ENCODE assay signal across 9 cellular contexts in genomic region chr6:139109558-139109957, GRCh38. TPM values are rescaled to one million over a fixed set of nuclear protein-coding genes. Genes with fewer than 3 reads are reported as not detected.
A peak's percentile ranks its signal among the peaks of the same experiment; 100 is the strongest.
DNase-seq lines count a peak whose midpoint lies in the region; ATAC-seq and TF ChIP-seq lines count a peak whose summit lies in the region.
"Had no signal": no experiment of that assay in that cellular context is flagged by ENCODE, and none has a peak within 500 bp of the region (broad histone marks: within the 10 kb centered on the region; RNA-seq: fewer than 3 reads in every experiment).

No MANE protein-coding gene starts in this region.

- H3K36me3 ChIP-seq in Karpas-422 (ENCODE audit: insufficient read depth, low read length) (no peaks in the 10 kb centered on the region), right lobe of liver (no peaks in the 10 kb centered on the region), spleen (no peaks in the 10 kb centered on the region)

- TF ChIP-seq CTCF in right lobe of liver (IDR thresholded peaks at IDR 0.05) (peak; percentile 31 to 37 (median 35)), spleen (IDR thresholded peaks at IDR 0.05 in 8 of 11, conservative IDR thresholded peaks at IDR 0.05 in 3 of 11) (peak in 2 of 11 experiments; percentile 7 to 16)

- no peak for TF ChIP-seq POLR2A in right lobe of liver (IDR thresholded peaks at IDR 0.05)
- no peak for TF ChIP-seq POLR2A in spleen (IDR thresholded peaks at IDR 0.05)

- no peak overlapping the region for H2AFZ ChIP-seq in Karpas-422 (ENCODE audit: low read length)

- WGBS in right lobe of liver (ENCODE audit: insufficient coverage, low coverage, low lambda C conversion rate, missing lambda C conversion rate) = 32% methylated on average over 4 of the region's 5 CpGs
- WGBS in spleen, 5 donors = 55 to 80% (median 60%) methylated on average over 5 of the region's 5 CpGs

- peaks cover 2% of the 10 kb centered on the region for H3K4me1 ChIP-seq in Karpas-422 (ENCODE audit: low read length)
- H3K4me1 ChIP-seq in right lobe of liver = no peaks in the 10 kb centered on the region
- peaks cover 0 to 9% (median 0%) of the 10 kb centered on the region in 6 donors for H3K4me1 ChIP-seq in spleen

- H3K27ac ChIP-seq in Karpas-422 (ENCODE audit: low read length) (no peak overlapping the region), right lobe of liver (no peak overlapping the region), spleen (no peak overlapping the region)

- no peaks in the 10 kb centered on the region for H3K36me3 Mint-ChIP-seq in activated CD4-positive, alpha-beta memory T cell treated with anti-CD3 and anti-CD28 coated beads, Interleukin-2, amount 10 ng/mL, durations not matched to agents 7 days and 5 days (ENCODE audit: low read depth)
- H3K36me3 Mint-ChIP-seq: memory B cell had no signal

- H3K9me3 Mint-ChIP-seq in activated CD4-positive, alpha-beta memory T cell treated with anti-CD3 and anti-CD28 coated beads, Interleukin-2, amount 10 ng/mL, durations not matched to agents 7 days and 5 days = no peaks in the 10 kb centered on the region
- H3K9me3 Mint-ChIP-seq: memory B cell had no signal

- H3K4me2 ChIP-seq in Karpas-422 (ENCODE audit: low read depth, low read length, poor library complexity, severe bottlenecking) = no peak overlapping the region

- H3K27me3 ChIP-seq in Karpas-422 (ENCODE audit: low read length) = no peaks in the 10 kb centered on the region
- H3K27me3 ChIP-seq in right lobe of liver = no peaks in the 10 kb centered on the region
- no peaks in the 10 kb centered on the region for H3K27me3 ChIP-seq in spleen (replicated peaks in 1 of 7)

- H3K9ac ChIP-seq in Karpas-422 (ENCODE audit: low read length) = no peak overlapping the region

- DNase-seq in ELF-1 (ENCODE audit: low read depth, low spot score) (peak; percentile 79), Karpas-422 (peak; percentile 80), right lobe of liver (no peak), spleen (no peak), COLO829 (ENCODE audit: low spot score) (no peak)
- DNase-seq in activated CD4-positive, alpha-beta memory T cell treated with anti-CD3 and anti-CD28 coated beads, Interleukin-2, amount 10 ng/mL, durations not matched to agents 7 days and 5 days = peak; percentile 38

- H3K4me3 ChIP-seq in Karpas-422 (ENCODE audit: low read length) (no peak overlapping the region), right lobe of liver (no peak overlapping the region), spleen (no peak overlapping the region)

- H3K27ac Mint-ChIP-seq in activated CD4-positive, alpha-beta memory T cell treated with anti-CD3 and anti-CD28 coated beads, Interleukin-2, amount 10 ng/mL, durations not matched to agents 7 days and 5 days = no peak overlapping the region
- H3K27ac Mint-ChIP-seq: memory B cell had no signal

- POLR2A ChIA-PET in activated CD4-positive, alpha-beta memory T cell treated with anti-CD3 and anti-CD28 coated beads, Interleukin-2, amount 10 ng/mL, durations not matched to agents 7 days and 5 days (lab: Charles Lee) = interaction anchor here (1.4 kb wide), 1 partner anchor 81 kb away, joined by 4 read pairs; the partner anchor contains the start of gene ABRACL

- H3K9me2 ChIP-seq in Karpas-422 (replicated peaks; ENCODE audit: insufficient read depth, low read length) = no peaks in the 10 kb centered on the region

- no peaks in the 10 kb centered on the region for H3K79me2 ChIP-seq in Karpas-422 (ENCODE audit: low read length)

- H4K20me1 ChIP-seq in Karpas-422 (ENCODE audit: insufficient read depth, low read depth, low read length) = no peaks in the 10 kb centered on the region

- H3K9me3 ChIP-seq in Karpas-422 (ENCODE audit: low read length) = no peaks in the 10 kb centered on the region
- H3K9me3 ChIP-seq in right lobe of liver = no peaks in the 10 kb centered on the region
- H3K9me3 ChIP-seq in spleen = no peaks in the 10 kb centered on the region

- intact Hi-C loops in right lobe of liver (cut with DNase I) (no loop called here), spleen (cut with DNase I; ENCODE audit: low total_unique reads) (no loop called here)

- peaks cover 28% of the 10 kb centered on the region for H3K4me1 Mint-ChIP-seq in activated CD4-positive, alpha-beta memory T cell treated with anti-CD3 and anti-CD28 coated beads, Interleukin-2, amount 10 ng/mL, durations not matched to agents 7 days and 5 days

- ATAC-seq in right lobe of liver (peak in 3 of 4 donors; percentile 42 to 49 (median 47)), HG02938 (IDR thresholded peaks at IDR 0.05; ENCODE audit: unreplicated experiment) (no peak), GM18907 (IDR thresholded peaks at IDR 0.05; ENCODE audit: unreplicated experiment) (no peak)

- CTCF ChIA-PET in activated CD4-positive, alpha-beta memory T cell treated with anti-CD3 and anti-CD28 coated beads, Interleukin-2, amount 10 ng/mL, durations not matched to agents 7 days and 5 days (lab: Charles Lee) = interaction anchor here (1.5 kb wide), 1 partner anchor 255 kb away, joined by 5 read pairs; no protein-coding TSS in a partner anchor

- no peaks in the 10 kb centered on the region for H3K27me3 Mint-ChIP-seq in activated CD4-positive, alpha-beta memory T cell treated with anti-CD3 and anti-CD28 coated beads, Interleukin-2, amount 10 ng/mL, durations not matched to agents 7 days and 5 days
- H3K27me3 Mint-ChIP-seq: memory B cell had no signal

- no peak overlapping the region for H3K4me3 Mint-ChIP-seq in activated CD4-positive, alpha-beta memory T cell treated with anti-CD3 and anti-CD28 coated beads, Interleukin-2, amount 10 ng/mL, durations not matched to agents 7 days and 5 days
- H3K4me3 Mint-ChIP-seq: memory B cell had no signal

RNA-seq across cellular contexts. Expression of gene HECA, which starts 25.3 kb away (rescaled TPM):
- 68.8 and 90.8 TPM in 2 replicates for total RNA-seq in Karpas-422 (2014; rRNA removed; shearing (Covaris generic); ENCODE audit: low replicate concordance)
- total RNA-seq in activated CD4-positive, alpha-beta memory T cell treated with anti-CD3 and anti-CD28 coated beads, Interleukin-2, amount 10 ng/mL, durations not matched to agents 7 days and 5 days = 10 to 100 TPM; 78.9 to 81.7 TPM
- total RNA-seq in right lobe of liver = 10 to 100 TPM in 4 of 6 experiments, 1 to 10 TPM in 2; 6.8 to 12.2 (median 11.0) TPM
- total RNA-seq in spleen = 100 to 1,000 TPM in 2 of 7 donors, 10 to 100 TPM in 5; 61.3 to 104 (median 81.2) TPM
- 10 to 100 TPM; 15.6 to 25.7 (median 16.2) TPM for polyA plus RNA-seq in spleen

Comparison
In these comparisons a context has a peak if more than half of its experiments do, and no peak if none do; other contexts are left out.
1. DNase-seq: peak in ELF-1 (single experiment), Karpas-422 (single experiment) and activated CD4-positive, alpha-beta memory T cell treated with anti-CD3 and anti-CD28 coated beads, Interleukin-2, amount 10 ng/mL, durations not matched to agents 7 days and 5 days (single experiment); none in right lobe of liver (0 of 3), spleen (single experiment) and COLO829 (single experiment).
2. ATAC-seq: peak in right lobe of liver (3 of 4); none in HG02938 (single experiment) and GM18907 (single experiment).